In genomic region chr12:89051065-89051677, GRCh38 we compare ENCODE assay signal across 8 cellular contexts.
DNase-seq lines count a peak whose midpoint lies in the region; ATAC-seq and TF ChIP-seq lines count a peak whose summit lies in the region.

No MANE protein-coding gene starts in this region.

- no TSS peak for BruUV-seq in PC-9 (replicated peaks; lab: Mats Ljungman, UMichigan)

- no peak overlapping the region for H2AFZ ChIP-seq in PC-9

- CTCF ChIA-PET in PC-9 (lab: Charles Lee) = no interaction called here

- peaks cover 17% of the 10 kb centered on the region for H3K36me3 Mint-ChIP-seq in activated CD4-positive, alpha-beta T cell treated with anti-CD3 and anti-CD28 coated beads, Interleukin-2, amount 10 ng/mL, durations not matched to agents 24 days and 14 days (ENCODE audit: low read depth)

- no peaks in the 10 kb centered on the region for H3K27me3 Mint-ChIP-seq in activated CD4-positive, alpha-beta T cell treated with anti-CD3 and anti-CD28 coated beads, Interleukin-2, amount 10 ng/mL, durations not matched to agents 24 days and 14 days

- peaks cover 12% of the 10 kb centered on the region for H3K9me3 Mint-ChIP-seq in activated CD4-positive, alpha-beta T cell treated with anti-CD3 and anti-CD28 coated beads, Interleukin-2, amount 10 ng/mL, durations not matched to agents 24 days and 14 days

- no peaks in the 10 kb centered on the region for H4K20me1 ChIP-seq in PC-9 (ENCODE audit: insufficient read depth)

- no peak overlapping the region for H3K4me3 Mint-ChIP-seq in activated CD4-positive, alpha-beta T cell treated with anti-CD3 and anti-CD28 coated beads, Interleukin-2, amount 10 ng/mL, durations not matched to agents 24 days and 14 days

- peak overlapping the region; percentile 42 for H3K27ac ChIP-seq in KOPT-K1 (ENCODE audit: low read depth, low read length, poor library complexity, severe bottlenecking)
- H3K27ac ChIP-seq in PC-9 = no peak overlapping the region
- no peak overlapping the region for H3K27ac ChIP-seq in dorsolateral prefrontal cortex

- DNase-seq in activated CD4-positive, alpha-beta T cell treated with anti-CD3 and anti-CD28 coated beads, Interleukin-2, amount 10 ng/mL, durations not matched to agents 24 days and 14 days = peak; percentile 82
- no peak for DNase-seq in activated CD4-positive, alpha-beta T cell treated with anti-CD3 and anti-CD28 coated beads, Interleukin-2, amount 50 U/mL, for 4 hours
- DNase-seq in PC-9 (peak; percentile 18 to 53), dorsolateral prefrontal cortex (no peak), lung microvascular endothelial cell (ENCODE audit: low read depth in 2 of 2) (peak; percentile 83 to 90)

- H3K4me2 ChIP-seq in PC-9 = peak overlapping the region; percentile 8; the same call in 1 of the 2 replicates

- H3K9me2 ChIP-seq in PC-9 (ENCODE audit: insufficient read depth) = 0 out of 2 replicates have a peak, but pooled peaks cover 5% of the 10 kb centered on the region

- intact Hi-C loops in activated CD4-positive, alpha-beta T cell treated with anti-CD3 and anti-CD28 coated beads, Interleukin-2, amount 10 ng/mL, durations not matched to agents 24 days and 14 days (cut with micrococcal nuclease) = loop anchor here (1.0 kb wide), 3 partner anchors 32 to 410 kb away; partner anchors contain the start of gene DUSP6
- intact Hi-C loops in PC-9 (cut with micrococcal nuclease; ENCODE audit: unreplicated experiment) (loop anchor here (1.0 to 10.0 kb wide), 5 partner anchors 32 to 410 kb away; partner anchors contain the start of gene DUSP6), dorsolateral prefrontal cortex (cut with DNase I) (loop anchor here in 1 of 2 donors (1.0 to 10.0 kb wide), 3 partner anchors 304 to 474 kb away; partner anchors contain the start of genes DUSP6, GALNT4 and POC1B)

- TF ChIP-seq CTCF in PC-9 (conservative IDR thresholded peaks at IDR 0.05) (peak; percentile 97), dorsolateral prefrontal cortex (IDR thresholded peaks at IDR 0.05 in 54 of 56, conservative IDR thresholded peaks at IDR 0.05 in 2 of 56; ENCODE audit: low read depth in 1 of 56, partially characterized antibody in 56 of 56) (peak; percentile 80 to 98 (median 91))

- H3K4me3 ChIP-seq in PC-9 = no peak overlapping the region
- H3K4me3 ChIP-seq in dorsolateral prefrontal cortex = no peak overlapping the region

- H3K79me2 ChIP-seq in PC-9 (ENCODE audit: low read depth) = no peaks in the 10 kb centered on the region

- no peak overlapping the region for H3K27ac Mint-ChIP-seq in activated CD4-positive, alpha-beta T cell treated with anti-CD3 and anti-CD28 coated beads, Interleukin-2, amount 10 ng/mL, durations not matched to agents 24 days and 14 days

- no peaks in the 10 kb centered on the region for H3K27me3 ChIP-seq in PC-9 (ENCODE audit: insufficient read depth, low read depth)
- H3K27me3 ChIP-seq in dorsolateral prefrontal cortex = no peaks in the 10 kb centered on the region

- H3F3A ChIP-seq in PC-9 (ENCODE audit: insufficient read depth, low read depth) = no peaks in the 10 kb centered on the region

- peaks cover 21% of the 10 kb centered on the region for H3K9me3 ChIP-seq in KOPT-K1 (ENCODE audit: insufficient read depth, low read length, poor library complexity, severe bottlenecking)
- H3K9me3 ChIP-seq in PC-9 (ENCODE audit: insufficient read depth, low read depth) = peaks cover 11% of the 10 kb centered on the region; the same call in 1 of the 2 replicates

- peaks cover 24% of the 10 kb centered on the region for H3K4me1 Mint-ChIP-seq in activated CD4-positive, alpha-beta T cell treated with anti-CD3 and anti-CD28 coated beads, Interleukin-2, amount 10 ng/mL, durations not matched to agents 24 days and 14 days

- H3K4me1 ChIP-seq in PC-9 (replicated peaks; ENCODE audit: insufficient read depth) = no peaks in the 10 kb centered on the region

- ATAC-seq in GM21529 (IDR thresholded peaks at IDR 0.05; ENCODE audit: unreplicated experiment) (peak; percentile 70), HG02571 (IDR thresholded peaks at IDR 0.05; ENCODE audit: unreplicated experiment) (no peak)

- POLR2A ChIA-PET in PC-9 (lab: Charles Lee; ENCODE audit: unreplicated experiment) = no interaction called here

- H3K36me3 ChIP-seq in KOPT-K1 (ENCODE audit: insufficient read depth, low read length) (no peaks in the 10 kb centered on the region), PC-9 (ENCODE audit: low read depth) (no peaks in the 10 kb centered on the region)

Comparison
In these comparisons a context has a peak if more than half of its experiments do, and no peak if none do; other contexts are left out.
1. DNase-seq: peak in activated CD4-positive, alpha-beta T cell treated with anti-CD3 and anti-CD28 coated beads, Interleukin-2, amount 10 ng/mL, durations not matched to agents 24 days and 14 days (single experiment), PC-9 (2 of 2) and lung microvascular endothelial cell (2 of 2); none in activated CD4-positive, alpha-beta T cell treated with anti-CD3 and anti-CD28 coated beads, Interleukin-2, amount 50 U/mL, for 4 hours (0 of 2) and dorsolateral prefrontal cortex (0 of 10).